Comparison of ENCODE assay signal across 14 cellular contexts in genomic region chr14:100529561-100530031, GRCh38. TPM values are rescaled to one million over a fixed set of nuclear protein-coding genes. Genes with fewer than 3 reads are reported as not detected.
A peak's percentile ranks its signal among the peaks of the same experiment; 100 is the strongest.
DNase-seq lines count a peak whose midpoint lies in the region; ATAC-seq, FAIRE-seq and TF ChIP-seq lines count a peak whose summit lies in the region.
"Had no signal": no experiment of that assay in that cellular context is flagged by ENCODE, and none has a peak within 500 bp of the region (broad histone marks: within the 10 kb centered on the region; RNA-seq: fewer than 3 reads in every experiment).

No MANE protein-coding gene starts in this region.

- ATAC-seq in omental fat pad (ENCODE audit: low FRiP score): no peak
- ATAC-seq: HCT116; left lobe of liver; naive thymus-derived CD8-positive, alpha-beta T cell had no signal

- TF ChIP-seq CTCF in BE2C (IDR thresholded peaks at IDR 0.05; ENCODE audit: low read depth, low read length) (no peak), omental fat pad (IDR thresholded peaks at IDR 0.05) (no peak)

- H3K36me3 ChIP-seq in BE2C: no peaks in the 10 kb centered on the region

- no peaks in the 10 kb centered on the region for H3K9me3 ChIP-seq in BE2C

- peaks cover 11% of the 10 kb centered on the region for H3K4me1 ChIP-seq in BE2C

- H3K4me3 ChIP-seq in BE2C (ENCODE audit: low read depth, low read length): no peak overlapping the region

- peak; percentile 8 for DNase-seq in BE2C
- DNase-seq in Daoy (ENCODE audit: low read depth): peak; percentile 3
- peak; percentile 42 for DNase-seq in ecto neural progenitor cell (ENCODE audit: low spot score)
- peak; percentile 14 for DNase-seq in omental fat pad (ENCODE audit: low spot score)
- no peak for DNase-seq in RCC 7860 (ENCODE audit: low spot score)
- no peak for DNase-seq in kidney tubule cell (ENCODE audit: low spot score)
- DNase-seq in NCI-H1105 treated with DMSO at 0.1 percent for 48 hours (lab: John Stamatoyannopoulos, UW): no peak
- DNase-seq: NCI-H1694; NCI-H526; retina; stimulated activated CD4-positive, alpha-beta T cell treated with anti-CD3 and anti-CD28 coated beads, Interleukin-2, amount 100 ng/mL, for 24 hours had no signal

- FAIRE-seq in RCC 7860 (lab: Jason Lieb, UNC): no peak

- no peaks in the 10 kb centered on the region for H3K27me3 ChIP-seq in BE2C

RNA-seq across cellular contexts. Expression of gene BEGAIN, which starts 57.6 kb away (rescaled TPM):
- polyA plus RNA-seq in BE2C (2012; ENCODE audit: insufficient read depth, insufficient read length, low read depth): 178 TPM
- total RNA-seq in Daoy (2014; rRNA removed; shearing (Covaris generic)): 14.1 and 18.6 TPM in 2 replicates
- total RNA-seq in omental fat pad: 1 to 10 TPM; 1.0 to 8.6 (median 1.6) TPM

Comparison
In these comparisons a context has a peak if more than half of its experiments do, and no peak if none do; other contexts are left out.
1. DNase-seq: peak in BE2C (single experiment), Daoy (single experiment), ecto neural progenitor cell (single experiment) and omental fat pad (single experiment); none in RCC 7860 (single experiment), kidney tubule cell (single experiment) and NCI-H1105 treated with DMSO at 0.1 percent for 48 hours (single experiment).